In genomic region chr19:58277748-58278147, GRCh38 we compare ENCODE assay signal across 8 cellular contexts. TPM values are rescaled to one million over a fixed set of nuclear protein-coding genes. Genes with fewer than 3 reads are reported as not detected.
A peak's percentile ranks its signal among the peaks of the same experiment; 100 is the strongest.
DNase-seq lines count a peak whose midpoint lies in the region; ATAC-seq, FAIRE-seq and TF ChIP-seq lines count a peak whose summit lies in the region.

No MANE protein-coding gene starts in this region.

- no peak for TF ChIP-seq POLR2A in testis (IDR thresholded peaks at IDR 0.05)

- H3K9me3 ChIP-seq in ascending aorta (peaks cover 18 to 63% of the 10 kb centered on the region in 2 donors), kidney (ENCODE audit: control insufficient read depth in 1 of 2, low read length in 2 of 2) (peaks cover 3 to 5% of the 10 kb centered on the region in 2 donors), testis (no peaks in the 10 kb centered on the region)

- peak overlapping the region; percentile 91 for H3K4me3 Mint-ChIP-seq in activated CD4-positive, alpha-beta T cell treated with anti-CD3 and anti-CD28 coated beads, Interleukin-2, amount 10 ng/mL, durations not matched to agents 7 days and 5 days

- POLR2A ChIA-PET in activated CD4-positive, alpha-beta T cell treated with anti-CD3 and anti-CD28 coated beads, Interleukin-2, amount 10 ng/mL, durations not matched to agents 7 days and 5 days (lab: Charles Lee): no interaction called here

- intact Hi-C loops in ascending aorta (cut with DNase I): loop anchor here (1.0 kb wide), 3 partner anchors 28 to 94 kb away; partner anchors contain the start of genes ERVK3-1, ZNF274 and ZSCAN22
- intact Hi-C loops in kidney (cut with DNase I): no loop called here
- intact Hi-C loops in testis (cut with DNase I; ENCODE audit: low total_unique reads): no loop called here

- TF ChIP-seq CTCF in ascending aorta (IDR thresholded peaks at IDR 0.05): no peak
- no peak for TF ChIP-seq CTCF in kidney (IDR thresholded peaks at IDR 0.05; ENCODE audit: borderline replicate concordance, extremely low read depth, insufficient read depth)
- no peak for TF ChIP-seq CTCF in testis (IDR thresholded peaks at IDR 0.05)

- peaks cover 20% of the 10 kb centered on the region for H3K9me3 Mint-ChIP-seq in activated CD4-positive, alpha-beta T cell treated with anti-CD3 and anti-CD28 coated beads, Interleukin-2, amount 10 ng/mL, durations not matched to agents 7 days and 5 days

- 49 to 60% methylated on average over 13 of the region's 13 CpGs for WGBS in testis, 2 donors

- peak overlapping the region; percentile 67 to 96 for H3K4me3 ChIP-seq in ascending aorta
- H3K4me3 ChIP-seq in kidney (ENCODE audit: low read length in 2 of 2): peak overlapping the region; percentile 83 to 92
- H3K4me3 ChIP-seq in testis: peak overlapping the region; percentile 92 to 98

- H3K36me3 ChIP-seq in ascending aorta (peaks cover 6 to 26% of the 10 kb centered on the region in 2 donors), kidney (ENCODE audit: control insufficient read depth in 1 of 2, insufficient read depth in 2 of 2, low read length in 2 of 2) (peaks cover 0 to 9% of the 10 kb centered on the region in 2 donors), testis (ENCODE audit: low read depth, missing control alignments) (no peaks in the 10 kb centered on the region)

- peaks cover 36% of the 10 kb centered on the region for H3K4me1 Mint-ChIP-seq in activated CD4-positive, alpha-beta T cell treated with anti-CD3 and anti-CD28 coated beads, Interleukin-2, amount 10 ng/mL, durations not matched to agents 7 days and 5 days

- ATAC-seq in GM18861 (IDR thresholded peaks at IDR 0.05; ENCODE audit: unreplicated experiment) (no peak), GM18907 (IDR thresholded peaks at IDR 0.05; ENCODE audit: unreplicated experiment) (no peak)

- CTCF ChIA-PET in activated CD4-positive, alpha-beta T cell treated with anti-CD3 and anti-CD28 coated beads, Interleukin-2, amount 10 ng/mL, durations not matched to agents 7 days and 5 days (lab: Charles Lee): interaction anchor here (0.8 to 1.2 kb wide), 3 partner anchors 8 to 26 kb away, joined by 3 to 4 read pairs (median 3); no protein-coding TSS in a partner anchor

- peak overlapping the region; percentile 58 to 77 for H3K9ac ChIP-seq in kidney (ENCODE audit: low read length in 2 of 2)

- peak overlapping the region; percentile 95 for H3K27ac Mint-ChIP-seq in activated CD4-positive, alpha-beta T cell treated with anti-CD3 and anti-CD28 coated beads, Interleukin-2, amount 10 ng/mL, durations not matched to agents 7 days and 5 days

- H3K27ac ChIP-seq in ascending aorta (peak overlapping the region; percentile 77 to 92), kidney (ENCODE audit: low read depth in 2 of 2, low read length in 2 of 2) (peak overlapping the region in 1 of 2 donors; percentile 89), testis (peak overlapping the region in 1 of 2 donors; percentile 91)

- no peak for DNase-seq in activated CD4-positive, alpha-beta T cell treated with anti-CD3 and anti-CD28 coated beads, Interleukin-2, amount 10 ng/mL, durations not matched to agents 7 days and 5 days
- DNase-seq in activated CD4-positive, alpha-beta T cell treated with anti-CD3 and anti-CD28 coated beads for 1 hour: no peak
- DNase-seq in ascending aorta (ENCODE audit: low spot score in 2 of 2): no peak
- no peak for DNase-seq in kidney
- DNase-seq in testis: no peak
- DNase-seq in NCI-H510A treated with DMSO at 0.1 percent for 48 hours (lab: John Stamatoyannopoulos, UW): no peak

- peaks cover 51% of the 10 kb centered on the region for H3K36me3 Mint-ChIP-seq in activated CD4-positive, alpha-beta T cell treated with anti-CD3 and anti-CD28 coated beads, Interleukin-2, amount 10 ng/mL, durations not matched to agents 7 days and 5 days (ENCODE audit: low read depth)

- no peaks in the 10 kb centered on the region for H3K27me3 ChIP-seq in ascending aorta
- H3K27me3 ChIP-seq in testis: no peaks in the 10 kb centered on the region

- FAIRE-seq in kidney (lab: Jason Lieb, UNC): no peak

- H3K27me3 Mint-ChIP-seq in activated CD4-positive, alpha-beta T cell treated with anti-CD3 and anti-CD28 coated beads, Interleukin-2, amount 10 ng/mL, durations not matched to agents 7 days and 5 days: no peaks in the 10 kb centered on the region

- H3K4me1 ChIP-seq in ascending aorta: no peaks in the 10 kb centered on the region
- peaks cover 6 to 10% of the 10 kb centered on the region in 2 donors for H3K4me1 ChIP-seq in kidney (ENCODE audit: control insufficient read depth in 1 of 2, insufficient read depth in 1 of 2, low read depth in 1 of 2, low read length in 2 of 2)
- peaks cover 10% of the 10 kb centered on the region for H3K4me1 ChIP-seq in testis

RNA-seq across cellular contexts. Expression of gene ZNF8, which starts 1.0 kb away (rescaled TPM):
- total RNA-seq in activated CD4-positive, alpha-beta T cell treated with anti-CD3 and anti-CD28 coated beads, Interleukin-2, amount 10 ng/mL, durations not matched to agents 7 days and 5 days: 1 to 10 TPM; 5.1 to 5.4 TPM
- 6.0 TPM for total RNA-seq in ascending aorta
- 9.0 TPM for total RNA-seq in kidney
- polyA plus RNA-seq in kidney (ENCODE audit: insufficient read depth, low read depth, low replicate concordance): 1.3 TPM
- total RNA-seq in testis: 10 to 100 TPM in 1 of 2 donors, 1 to 10 TPM in 1; 9.6 to 10.4 TPM
- polyA plus RNA-seq in testis (ENCODE audit: insufficient read depth, low read depth, low replicate concordance): 2.6 TPM

RNA-seq across cellular contexts. Expression of gene ERVK3-1, which starts 27.4 kb away (rescaled TPM):
- total RNA-seq in activated CD4-positive, alpha-beta T cell treated with anti-CD3 and anti-CD28 coated beads, Interleukin-2, amount 10 ng/mL, durations not matched to agents 7 days and 5 days: 10 to 100 TPM; 57.0 to 59.5 TPM
- total RNA-seq in ascending aorta: 35.0 TPM
- 35.4 TPM for total RNA-seq in kidney
- 41.6 TPM for polyA plus RNA-seq in kidney (ENCODE audit: insufficient read depth, low read depth, low replicate concordance)
- 10 to 100 TPM; 48.9 to 58.5 TPM for total RNA-seq in testis
- 34.0 TPM for polyA plus RNA-seq in testis (ENCODE audit: insufficient read depth, low read depth, low replicate concordance)

RNA-seq across cellular contexts. Expression of gene ZNF544, which starts 49.0 kb away (rescaled TPM):
- total RNA-seq in activated CD4-positive, alpha-beta T cell treated with anti-CD3 and anti-CD28 coated beads, Interleukin-2, amount 10 ng/mL, durations not matched to agents 7 days and 5 days: 10 to 100 TPM; 33.5 to 34.6 TPM
- 3.9 TPM for total RNA-seq in ascending aorta
- total RNA-seq in kidney: 39.3 TPM
- 19.4 TPM for polyA plus RNA-seq in kidney (ENCODE audit: insufficient read depth, low read depth, low replicate concordance)
- total RNA-seq in testis: 10 to 100 TPM; 92.2 to 93.9 TPM
- 45.8 TPM for polyA plus RNA-seq in testis (ENCODE audit: insufficient read depth, low read depth, low replicate concordance)

RNA-seq across cellular contexts. Expression of gene ZSCAN22, which starts 49.0 kb away (rescaled TPM):
- 1 to 10 TPM; 4.3 to 5.0 TPM for total RNA-seq in activated CD4-positive, alpha-beta T cell treated with anti-CD3 and anti-CD28 coated beads, Interleukin-2, amount 10 ng/mL, durations not matched to agents 7 days and 5 days
- 1.9 TPM for total RNA-seq in ascending aorta
- total RNA-seq in kidney: 3.3 TPM
- 1.1 TPM for polyA plus RNA-seq in kidney (ENCODE audit: insufficient read depth, low read depth, low replicate concordance)
- 1 to 10 TPM; 3.5 to 4.9 TPM for total RNA-seq in testis
- 2.4 TPM for polyA plus RNA-seq in testis (ENCODE audit: insufficient read depth, low read depth, low replicate concordance)
